8 cellular contexts compared by ENCODE assay signal in the genomic region with DNA sequence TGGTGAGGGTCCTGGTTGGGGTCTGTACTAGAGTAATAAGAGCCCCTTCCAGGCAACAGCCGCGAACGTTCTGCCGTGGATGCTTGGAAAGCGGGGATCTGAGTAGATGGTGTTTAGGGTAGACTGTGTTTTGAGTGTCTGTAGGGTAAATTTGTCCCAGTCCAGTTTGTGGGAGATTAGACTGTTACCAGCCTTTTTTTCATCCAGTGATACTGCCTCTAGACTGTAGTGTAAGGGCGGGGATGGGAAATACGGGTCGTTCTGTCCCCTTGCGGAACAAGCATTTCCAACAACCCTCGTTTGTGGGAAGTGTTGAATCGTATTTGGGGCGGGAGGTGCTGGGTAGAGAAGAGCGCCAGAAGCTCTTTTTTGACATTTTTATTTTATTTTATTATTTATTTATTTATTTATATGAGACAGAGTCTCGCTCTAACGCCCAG. TPM values are rescaled to one million over a fixed set of nuclear protein-coding genes. Genes with fewer than 3 reads are reported as not detected.
A peak's percentile ranks its signal among the peaks of the same experiment; 100 is the strongest.
DNase-seq lines count a peak whose midpoint lies in the region; ATAC-seq and TF ChIP-seq lines count a peak whose summit lies in the region.

No MANE protein-coding gene starts in this region.

- peak; percentile 63 for DNase-seq in DMS53 (lab: John Stamatoyannopoulos, UW)
- peak; percentile 4 for DNase-seq in HuH-7 (ENCODE audit: low spot score)
- peak in 1 of 9 donors; percentile 38 for DNase-seq in naive thymus-derived CD4-positive, alpha-beta T cell
- DNase-seq in 8988T: no peak
- DNase-seq in medulla oblongata (ENCODE audit: extremely low spot score): no peak

- H3K27me3 Mint-ChIP-seq in naive thymus-derived CD4-positive, alpha-beta T cell: no peaks in the 10 kb centered on the region

- H3K4me3 Mint-ChIP-seq in naive thymus-derived CD4-positive, alpha-beta T cell: peak overlapping the region; percentile 93 to 99 (median 96)

- no peaks in the 10 kb centered on the region for H3K4me1 ChIP-seq in esophagus (ENCODE audit: control insufficient read depth in 2 of 2, insufficient read depth in 2 of 2, low read length in 1 of 2)
- peaks cover 21 to 23% of the 10 kb centered on the region in 2 donors for H3K4me1 ChIP-seq in naive thymus-derived CD4-positive, alpha-beta T cell (ENCODE audit: control insufficient read depth in 2 of 2, insufficient read depth in 2 of 2, low read length in 2 of 2)

- peaks cover 0 to 18% (median 6%) of the 10 kb centered on the region in 5 donors for H3K36me3 Mint-ChIP-seq in naive thymus-derived CD4-positive, alpha-beta T cell

- peak overlapping the region; percentile 79 for H3K4me2 ChIP-seq in SU-DHL-6 (ENCODE audit: low read depth, low read length, poor library complexity, severe bottlenecking)

- peaks cover 0 to 4% (median 0%) of the 10 kb centered on the region in 11 donors for H3K9me3 Mint-ChIP-seq in naive thymus-derived CD4-positive, alpha-beta T cell

- H3K27me3 ChIP-seq in SU-DHL-6 (ENCODE audit: low read length): no peaks in the 10 kb centered on the region
- no peaks in the 10 kb centered on the region for H3K27me3 ChIP-seq in esophagus (ENCODE audit: control insufficient read depth in 1 of 2, insufficient read depth in 2 of 2, low read length in 2 of 2)
- no peaks in the 10 kb centered on the region for H3K27me3 ChIP-seq in naive thymus-derived CD4-positive, alpha-beta T cell (ENCODE audit: control insufficient read depth in 2 of 2, insufficient read depth in 2 of 2, low read length in 2 of 2)

- intact Hi-C loops in naive thymus-derived CD4-positive, alpha-beta T cell (cut with micrococcal nuclease): loop anchor here (1.0 to 10.0 kb wide), 2 partner anchors 54 to 56 kb away; a partner anchor contains a TSS

- H3K9me2 ChIP-seq in SU-DHL-6 (replicated peaks; ENCODE audit: insufficient read depth, low read length): no peaks in the 10 kb centered on the region

- H3K36me3 ChIP-seq in SU-DHL-6 (ENCODE audit: low read length) (peaks cover 7% of the 10 kb centered on the region), esophagus (ENCODE audit: control insufficient read depth in 2 of 2, insufficient read depth in 2 of 2, low read length in 1 of 2) (no peaks in the 10 kb centered on the region)
- peaks cover 0 to 14% (median 0%) of the 10 kb centered on the region in 3 experiments for H3K36me3 ChIP-seq in naive thymus-derived CD4-positive, alpha-beta T cell (ENCODE audit: control insufficient read depth in 2 of 3, insufficient read depth in 3 of 3, low read length in 3 of 3)

- H3K4me1 Mint-ChIP-seq in naive thymus-derived CD4-positive, alpha-beta T cell: peaks cover 34 to 68% (median 58%) of the 10 kb centered on the region in 7 donors

- peak overlapping the region; percentile 80 for H3K4me3 ChIP-seq in SU-DHL-6 (ENCODE audit: insufficient read depth, low read length, poor library complexity, severe bottlenecking)
- peak overlapping the region; percentile 67 to 92 for H3K4me3 ChIP-seq in esophagus (ENCODE audit: low read depth in 1 of 2, low read length in 2 of 2)
- peak overlapping the region; percentile 86 for H3K4me3 ChIP-seq in naive thymus-derived CD4-positive, alpha-beta T cell (ENCODE audit: low read length)

- POLR2A ChIA-PET in naive thymus-derived CD4-positive, alpha-beta T cell (lab: Charles Lee): interaction anchor here (0.6 to 3.5 kb wide), 12 partner anchors 10 to 774 kb away, joined by 3 to 18 read pairs (median 4); a partner anchor contains a TSS

- H3K27ac Mint-ChIP-seq in naive thymus-derived CD4-positive, alpha-beta T cell: peak overlapping the region; percentile 95 to 99 (median 97)

- 0 out of 2 replicates have a peak, but pooled peaks cover 3% of the 10 kb centered on the region for H3F3A ChIP-seq in SU-DHL-6 (ENCODE audit: insufficient read depth)

- H3K27ac ChIP-seq in SU-DHL-6 (ENCODE audit: low read depth, low read length) (peak overlapping the region; percentile 51), esophagus (ENCODE audit: low read depth in 2 of 2, low read length in 1 of 2) (peak overlapping the region; percentile 79 to 92)
- H3K27ac ChIP-seq in naive thymus-derived CD4-positive, alpha-beta T cell (ENCODE audit: low read depth, low read length): peak overlapping the region; percentile 93

- peak; percentile 31 for ATAC-seq in GM19372 (IDR thresholded peaks at IDR 0.05; ENCODE audit: low read depth, unreplicated experiment)
- ATAC-seq in naive thymus-derived CD4-positive, alpha-beta T cell: peak; percentile 67

- no peak for TF ChIP-seq CTCF in SU-DHL-6 (IDR thresholded peaks at IDR 0.05; ENCODE audit: insufficient read depth, low read length, poor library complexity, severe bottlenecking)

- peaks cover 71% of the 10 kb centered on the region for H3K79me2 ChIP-seq in SU-DHL-6 (ENCODE audit: insufficient read depth, low read length)

- H3K9ac ChIP-seq in SU-DHL-6 (ENCODE audit: low read length): peak overlapping the region; percentile 92

- H4K20me1 ChIP-seq in SU-DHL-6 (ENCODE audit: low read depth, low read length): no peaks in the 10 kb centered on the region; the same call in 1 of the 2 replicates

- no peaks in the 10 kb centered on the region for H3K9me3 ChIP-seq in SU-DHL-6 (ENCODE audit: insufficient read depth, low read length)
- no peaks in the 10 kb centered on the region for H3K9me3 ChIP-seq in esophagus (ENCODE audit: control insufficient read depth in 2 of 2, insufficient read depth in 1 of 2, low read depth in 1 of 2, low read length in 1 of 2)
- no peaks in the 10 kb centered on the region for H3K9me3 ChIP-seq in naive thymus-derived CD4-positive, alpha-beta T cell (ENCODE audit: control insufficient read depth in 2 of 3, low read length in 3 of 3)

- WGBS in esophagus, 2 donors: 0% methylated on average over 15 of the region's 15 CpGs

- CTCF ChIA-PET in naive thymus-derived CD4-positive, alpha-beta T cell (lab: Charles Lee): interaction anchor here (0.6 kb wide), 1 partner anchor 412 kb away, joined by 3 read pairs; no protein-coding TSS in a partner anchor

- H2AFZ ChIP-seq in SU-DHL-6 (ENCODE audit: low read depth, low read length, severe bottlenecking): peak overlapping the region; percentile 87

RNA-seq across cellular contexts. Expression of a gene that starts 0.4 kb away (rescaled TPM):
- 1 to 10 TPM; 6.7 to 8.1 TPM for polyA plus RNA-seq in esophagus
- 10 to 100 TPM; 12.0 to 35.4 (median 16.8) TPM for total RNA-seq in naive thymus-derived CD4-positive, alpha-beta T cell
- 10 to 100 TPM; 30.9 to 31.9 TPM for polyA plus RNA-seq in naive thymus-derived CD4-positive, alpha-beta T cell

RNA-seq across cellular contexts. Expression of a gene that starts 0.5 kb away (rescaled TPM):
- 1 to 10 TPM; 5.7 to 7.5 TPM for polyA plus RNA-seq in esophagus
- total RNA-seq in naive thymus-derived CD4-positive, alpha-beta T cell: 10 to 100 TPM; 15.4 to 37.1 (median 18.0) TPM
- polyA plus RNA-seq in naive thymus-derived CD4-positive, alpha-beta T cell: 1 to 10 TPM; 4.5 to 4.8 TPM

RNA-seq across cellular contexts. Expression of a gene that starts 26.3 kb away (rescaled TPM):
- polyA plus RNA-seq in esophagus: 1 to 10 TPM; 2.2 to 5.7 TPM
- total RNA-seq in naive thymus-derived CD4-positive, alpha-beta T cell: 10 to 100 TPM in 1 of 5 experiments, 1 to 10 TPM in 4; 2.4 to 10.5 (median 4.5) TPM
- under 1 TPM; 0.13 to 0.87 TPM for polyA plus RNA-seq in naive thymus-derived CD4-positive, alpha-beta T cell

RNA-seq across cellular contexts. Expression of a gene that starts 53.6 kb away (rescaled TPM):
- polyA plus RNA-seq in esophagus: 10 to 100 TPM; 22.5 to 30.3 TPM
- total RNA-seq in naive thymus-derived CD4-positive, alpha-beta T cell: 10 to 100 TPM; 60.0 to 80.0 (median 70.6) TPM
- polyA plus RNA-seq in naive thymus-derived CD4-positive, alpha-beta T cell: 10 to 100 TPM; 66.4 to 74.2 TPM

RNA-seq across cellular contexts. Expression of a gene that starts 58.1 kb away (rescaled TPM):
- polyA plus RNA-seq in esophagus: 1 to 10 TPM; 6.0 to 6.6 TPM
- total RNA-seq in naive thymus-derived CD4-positive, alpha-beta T cell: 10 to 100 TPM; 32.4 to 54.3 (median 44.7) TPM
- polyA plus RNA-seq in naive thymus-derived CD4-positive, alpha-beta T cell: 10 to 100 TPM; 43.1 to 43.2 TPM

Comparison
In these comparisons a context has a peak if more than half of its experiments do, and no peak if none do; other contexts are left out.
1. DNase-seq: peak in DMS53 (single experiment) and HuH-7 (single experiment); none in 8988T (single experiment) and medulla oblongata (single experiment).
2. Peak in every context shown above with its lines, with median percentiles within 50 percentile points of each other: H3K27ac ChIP-seq and H3K4me3 ChIP-seq.